14 cellular contexts compared by ENCODE assay signal in the genomic region with DNA sequence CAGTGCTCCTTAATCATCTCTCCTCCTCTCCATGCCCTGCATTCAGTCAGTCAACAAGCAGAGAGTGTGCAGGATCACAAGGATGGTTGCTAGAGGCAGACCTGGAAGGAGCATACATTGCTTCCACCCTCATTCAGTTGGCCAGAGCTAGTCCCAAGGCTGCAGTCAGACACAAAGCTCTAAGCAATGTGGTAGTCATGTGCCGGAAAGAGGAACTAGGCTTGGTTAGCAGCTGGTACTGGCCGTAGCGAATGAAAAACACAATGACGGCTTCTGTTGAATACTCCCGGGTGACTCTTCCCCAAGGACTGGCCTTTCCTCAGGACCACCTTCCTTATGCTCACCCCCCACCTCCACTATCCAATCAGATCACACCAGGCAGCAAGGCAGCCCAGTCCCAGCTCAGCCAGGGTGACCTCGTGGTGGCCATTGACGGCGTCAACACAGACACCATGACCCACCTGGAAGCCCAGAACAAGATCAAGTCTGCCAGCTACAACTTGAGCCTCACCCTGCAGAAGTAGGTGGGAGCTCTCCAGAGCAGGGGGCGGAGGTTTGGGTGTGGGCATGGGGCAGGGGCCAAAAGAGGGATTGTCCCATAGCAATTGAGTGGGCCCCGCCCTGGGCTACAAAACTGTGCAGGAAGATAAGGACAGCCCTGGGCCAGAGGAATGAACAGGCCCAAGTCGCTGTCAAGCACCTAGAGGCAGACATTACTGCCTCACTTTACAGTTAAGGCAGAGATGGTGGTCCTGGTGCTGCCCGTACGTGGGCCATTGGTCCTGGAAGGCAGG. TPM values are rescaled to one million over a fixed set of nuclear protein-coding genes. Genes with fewer than 3 reads are reported as not detected.
A peak's percentile ranks its signal among the peaks of the same experiment; 100 is the strongest.
DNase-seq lines count a peak whose midpoint lies in the region; ATAC-seq and TF ChIP-seq lines count a peak whose summit lies in the region.
"Had no signal": no experiment of that assay in that cellular context is flagged by ENCODE, and none has a peak within 500 bp of the region (broad histone marks: within the 10 kb centered on the region; RNA-seq: fewer than 3 reads in every experiment).

No MANE protein-coding gene starts in this region.

- TF ChIP-seq CTCF in colonic mucosa (IDR thresholded peaks at IDR 0.05) = no peak
- TF ChIP-seq CTCF in suprapubic skin (IDR thresholded peaks at IDR 0.05) = no peak

- ATAC-seq in GM19395 (IDR thresholded peaks at IDR 0.05; ENCODE audit: unreplicated experiment) (peak; percentile 59), HG03354 (IDR thresholded peaks at IDR 0.05; ENCODE audit: poor library complexity, severe bottlenecking, unreplicated experiment) (peak; percentile 70), HG03521 (IDR thresholded peaks at IDR 0.05; ENCODE audit: unreplicated experiment) (no peak)
- peak; percentile 63 to 76 for ATAC-seq in stimulated activated naive B cell treated with anti-CD40 and anti-IgM and Interleukin-4, amounts not matched to agents 10 μg/mL and 1 μg/mL and 100 μg/mL, for 72 hours (replicated peaks)
- ATAC-seq: HepG2 had no signal

- peaks cover 19 to 22% of the 10 kb centered on the region in 2 donors for H3K27me3 Mint-ChIP-seq in stimulated activated naive B cell treated with anti-CD40 and anti-IgM and Interleukin-4, amounts not matched to agents 10 μg/mL and 1 μg/mL and 100 μg/mL, for 72 hours

- no peak for TF ChIP-seq EP300 in suprapubic skin (IDR thresholded peaks at IDR 0.05)

- no peak overlapping the region for H3K27ac Mint-ChIP-seq in stimulated activated naive B cell treated with anti-CD40 and anti-IgM and Interleukin-4, amounts not matched to agents 10 μg/mL and 1 μg/mL and 100 μg/mL, for 72 hours
- H3K27ac Mint-ChIP-seq: HFFc6 had no signal

- no peaks in the 10 kb centered on the region for H3K36me3 ChIP-seq in colonic mucosa
- no peaks in the 10 kb centered on the region for H3K36me3 ChIP-seq in suprapubic skin
- H3K36me3 ChIP-seq: right lobe of liver had no signal

- H3K4me3 ChIP-seq in colonic mucosa (no peak overlapping the region), suprapubic skin (no peak overlapping the region)
- H3K4me3 ChIP-seq: right lobe of liver had no signal

- H3K9me3 ChIP-seq in colonic mucosa (no peaks in the 10 kb centered on the region), suprapubic skin (no peaks in the 10 kb centered on the region)
- H3K9me3 ChIP-seq: right lobe of liver had no signal

- intact Hi-C loops in colonic mucosa (cut with DNase I) = no loop called here

- H3K9ac ChIP-seq in colonic mucosa (ENCODE audit: low read depth in 2 of 2, low read length in 2 of 2) = no peak overlapping the region

- WGBS in suprapubic skin = 76% methylated on average over 11 of the region's 13 CpGs

- no peak for TF ChIP-seq POLR2A in suprapubic skin (IDR thresholded peaks at IDR 0.05)

- no peak overlapping the region for H3K4me3 Mint-ChIP-seq in stimulated activated naive B cell treated with anti-CD40 and anti-IgM and Interleukin-4, amounts not matched to agents 10 μg/mL and 1 μg/mL and 100 μg/mL, for 72 hours
- H3K4me3 Mint-ChIP-seq: HFFc6 had no signal

- peaks cover 0 to 4% of the 10 kb centered on the region in 2 donors for H3K9me3 Mint-ChIP-seq in stimulated activated naive B cell treated with anti-CD40 and anti-IgM and Interleukin-4, amounts not matched to agents 10 μg/mL and 1 μg/mL and 100 μg/mL, for 72 hours
- H3K9me3 Mint-ChIP-seq: HFFc6 had no signal

- peaks cover 2 to 25% of the 10 kb centered on the region in 2 donors for H3K4me1 Mint-ChIP-seq in stimulated activated naive B cell treated with anti-CD40 and anti-IgM and Interleukin-4, amounts not matched to agents 10 μg/mL and 1 μg/mL and 100 μg/mL, for 72 hours

- DNase-seq in colonic mucosa (peak; percentile 41), SW 1271 (lab: John Stamatoyannopoulos, UW) (no peak), suprapubic skin (ENCODE audit: low spot score in 2 of 2) (no peak)
- no peak for DNase-seq in stimulated activated naive B cell treated with anti-CD40 and anti-IgM and Interleukin-4, amounts not matched to agents 10 μg/mL and 1 μg/mL and 100 μg/mL, for 72 hours
- DNase-seq: activated CD4-positive, alpha-beta T cell treated with anti-CD3 and anti-CD28 coated beads, Interleukin-2, amount 50 U/mL, for 4 hours; activated naive CD4-positive, alpha-beta T cell treated with anti-CD3 and anti-CD28 coated beads, Interleukin-2, amount 50 U/mL, for 16 hours; Calu3; HFFc6; right lobe of liver; SHP77 treated with DMSO at 0.1 percent for 48 hours had no signal

- H3K27me3 ChIP-seq in colonic mucosa = no peaks in the 10 kb centered on the region
- peaks cover 4% of the 10 kb centered on the region for H3K27me3 ChIP-seq in suprapubic skin
- H3K27me3 ChIP-seq: right lobe of liver had no signal

- no peaks in the 10 kb centered on the region for H3K36me3 Mint-ChIP-seq in stimulated activated naive B cell treated with anti-CD40 and anti-IgM and Interleukin-4, amounts not matched to agents 10 μg/mL and 1 μg/mL and 100 μg/mL, for 72 hours

- H3K27ac ChIP-seq in colonic mucosa = no peak overlapping the region
- no peak overlapping the region for H3K27ac ChIP-seq in suprapubic skin
- H3K27ac ChIP-seq: right lobe of liver had no signal

- H3K4me1 ChIP-seq in colonic mucosa = no peaks in the 10 kb centered on the region
- H3K4me1 ChIP-seq in suprapubic skin = peaks cover 4% of the 10 kb centered on the region
- H3K4me1 ChIP-seq: right lobe of liver had no signal

RNA-seq across cellular contexts. Expression of gene LDB3, which starts 10.9 kb away (rescaled TPM):
- 1 to 10 TPM in 1 of 2 donors, under 1 TPM in 1; 0.72 to 4.7 TPM for total RNA-seq in colonic mucosa
- total RNA-seq in suprapubic skin = 1 to 10 TPM in 1 of 4 donors, under 1 TPM in 2, not detected in 1; 0.44 to 3.2 (median 0.98) TPM
- total RNA-seq: Calu3, HepG2 had no signal

RNA-seq across cellular contexts. Expression of gene OPN4, which starts 24.8 kb away (rescaled TPM):
- not detected for total RNA-seq in colonic mucosa
- under 1 TPM in 1 of 4 donors, not detected in 3; 0.34 TPM for total RNA-seq in suprapubic skin
- total RNA-seq: Calu3, HepG2, HFFc6, right lobe of liver had no signal
